13 cellular contexts compared by ENCODE assay signal in genomic region chr19:48372904-48373303, GRCh38. TPM values are rescaled to one million over a fixed set of nuclear protein-coding genes. Genes with fewer than 3 reads are reported as not detected.
DNase-seq lines count a peak whose midpoint lies in the region; ATAC-seq and TF ChIP-seq lines count a peak whose summit lies in the region.
"Had no signal": no experiment of that assay in that cellular context is flagged by ENCODE, and none has a peak within 500 bp of the region (broad histone marks: within the 10 kb centered on the region; RNA-seq: fewer than 3 reads in every experiment).

No MANE protein-coding gene starts in this region.

- no peak for TF ChIP-seq CTCF in dorsolateral prefrontal cortex (IDR thresholded peaks at IDR 0.05 in 54 of 56, conservative IDR thresholded peaks at IDR 0.05 in 2 of 56; ENCODE audit: low read depth in 1 of 56, partially characterized antibody in 56 of 56)

- H3K27ac ChIP-seq in dorsolateral prefrontal cortex = peak overlapping the region in 1 of 59 donors; percentile 37

- H3K4me3 Mint-ChIP-seq in stimulated activated naive B cell treated with anti-CD40 and anti-IgM and Interleukin-4, amounts not matched to agents 10 μg/mL and 1 μg/mL and 100 μg/mL, for 72 hours = no peak overlapping the region
- H3K4me3 Mint-ChIP-seq: activated naive CD8-positive, alpha-beta T cell; endodermal cell; type B pancreatic cell had no signal

- intact Hi-C loops in dorsolateral prefrontal cortex (cut with DNase I) = no loop called here

- no peaks in the 10 kb centered on the region for H3K36me3 Mint-ChIP-seq in stimulated activated naive B cell treated with anti-CD40 and anti-IgM and Interleukin-4, amounts not matched to agents 10 μg/mL and 1 μg/mL and 100 μg/mL, for 72 hours
- H3K36me3 Mint-ChIP-seq: activated naive CD8-positive, alpha-beta T cell; type B pancreatic cell had no signal

- no peak overlapping the region for H3K4me3 ChIP-seq in dorsolateral prefrontal cortex

- DNase-seq in NCI-H2196 (lab: John Stamatoyannopoulos, UW; ENCODE audit: unreplicated experiment) (peak; percentile 69), NCI-H2196 treated with DMSO at 0.1 percent for 48 hours (lab: John Stamatoyannopoulos, UW; ENCODE audit: unreplicated experiment) (no peak), NCI-H510A (lab: John Stamatoyannopoulos, UW) (peak; percentile 69), dorsolateral prefrontal cortex (peak in 6 of 10 donors; percentile 47 to 74 (median 58)), germinal center (ENCODE audit: low spot score) (no peak), hepatic stellate cell (ENCODE audit: low spot score) (no peak)
- no peak for DNase-seq in stimulated activated naive B cell treated with anti-CD40 and anti-IgM and Interleukin-4, amounts not matched to agents 10 μg/mL and 1 μg/mL and 100 μg/mL, for 72 hours
- DNase-seq: activated CD4-positive, alpha-beta T cell treated with anti-CD3 and anti-CD28 coated beads, Interleukin-2, amount 50 U/mL, for 1 hour; endodermal cell had no signal

- no peaks in the 10 kb centered on the region for H3K27me3 ChIP-seq in dorsolateral prefrontal cortex

- no peak for ATAC-seq in stimulated activated naive B cell treated with anti-CD40 and anti-IgM and Interleukin-4, amounts not matched to agents 10 μg/mL and 1 μg/mL and 100 μg/mL, for 72 hours (replicated peaks)
- no peak for ATAC-seq in HG02623 (IDR thresholded peaks at IDR 0.05; ENCODE audit: unreplicated experiment)

- peak overlapping the region; percentile 66 for H3K27ac Mint-ChIP-seq in stimulated activated naive B cell treated with anti-CD40 and anti-IgM and Interleukin-4, amounts not matched to agents 10 μg/mL and 1 μg/mL and 100 μg/mL, for 72 hours
- H3K27ac Mint-ChIP-seq: activated naive CD8-positive, alpha-beta T cell; endodermal cell; type B pancreatic cell had no signal

- H3K9me3 Mint-ChIP-seq in stimulated activated naive B cell treated with anti-CD40 and anti-IgM and Interleukin-4, amounts not matched to agents 10 μg/mL and 1 μg/mL and 100 μg/mL, for 72 hours = no peaks in the 10 kb centered on the region
- H3K9me3 Mint-ChIP-seq: endodermal cell, type B pancreatic cell had no signal

- peaks cover 6 to 11% of the 10 kb centered on the region in 2 donors for H3K27me3 Mint-ChIP-seq in stimulated activated naive B cell treated with anti-CD40 and anti-IgM and Interleukin-4, amounts not matched to agents 10 μg/mL and 1 μg/mL and 100 μg/mL, for 72 hours
- H3K27me3 Mint-ChIP-seq: activated naive CD8-positive, alpha-beta T cell; type B pancreatic cell had no signal

- H3K4me1 Mint-ChIP-seq in stimulated activated naive B cell treated with anti-CD40 and anti-IgM and Interleukin-4, amounts not matched to agents 10 μg/mL and 1 μg/mL and 100 μg/mL, for 72 hours = no peaks in the 10 kb centered on the region
- H3K4me1 Mint-ChIP-seq: endodermal cell had no signal

RNA-seq across cellular contexts. Expression of gene SYNGR4, which starts 8.7 kb away (rescaled TPM):
- 1 to 10 TPM in 5 of 120 experiments, under 1 TPM in 8, not detected in 107; 0.50 to 3.0 (median 0.83) TPM for total RNA-seq in dorsolateral prefrontal cortex
- total RNA-seq: endodermal cell, omental fat pad had no signal

RNA-seq across cellular contexts. Expression of gene TMEM143, which starts 9.2 kb away (rescaled TPM):
- 10 to 100 TPM in 119 of 120 experiments, 1 to 10 TPM in 1; 9.2 to 32.0 (median 16.5) TPM for total RNA-seq in dorsolateral prefrontal cortex

RNA-seq across cellular contexts. Expression of gene KDELR1, which starts 18.4 kb away (rescaled TPM):
- total RNA-seq in dorsolateral prefrontal cortex = 10 to 100 TPM; 45.9 to 70.8 (median 57.3) TPM

RNA-seq across cellular contexts. Expression of gene GRIN2D, which starts 20.6 kb away (rescaled TPM):
- total RNA-seq in dorsolateral prefrontal cortex = 1 to 10 TPM; 1.6 to 8.5 (median 4.6) TPM

RNA-seq across cellular contexts. Expression of gene EMP3, which starts 47.6 kb away (rescaled TPM):
- 10 to 100 TPM in 87 of 120 experiments, 1 to 10 TPM in 33; 4.7 to 52.1 (median 14.3) TPM for total RNA-seq in dorsolateral prefrontal cortex

Comparison
In these comparisons a context has a peak if more than half of its experiments do, and no peak if none do; other contexts are left out.
1. DNase-seq: peak in NCI-H2196 (single experiment), NCI-H510A (single experiment) and dorsolateral prefrontal cortex (6 of 10); none in NCI-H2196 treated with DMSO at 0.1 percent for 48 hours (single experiment), stimulated activated naive B cell treated with anti-CD40 and anti-IgM and Interleukin-4, amounts not matched to agents 10 μg/mL and 1 μg/mL and 100 μg/mL, for 72 hours (single experiment), germinal center (single experiment) and hepatic stellate cell (single experiment).